ENCODE assay signal across 19 cellular contexts in the genomic region with DNA sequence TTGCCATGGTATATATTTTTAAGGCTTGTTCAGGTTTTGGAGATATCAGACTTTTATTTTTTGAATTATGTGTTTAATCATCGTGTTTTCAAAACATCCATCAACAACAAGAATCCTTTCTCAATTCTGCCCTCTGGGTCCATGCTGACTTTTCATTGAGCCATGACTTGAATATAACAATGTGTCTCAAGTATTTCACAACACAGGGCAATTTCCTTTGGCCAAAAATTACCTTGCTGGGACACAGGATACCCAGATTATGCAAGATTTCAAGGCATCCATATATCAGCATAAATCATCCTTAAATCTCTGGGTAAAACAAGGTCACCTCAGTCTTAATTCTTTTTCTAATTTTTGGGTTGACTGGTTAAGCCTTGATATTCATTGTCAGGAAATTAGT.
DNase-seq lines count a peak whose midpoint lies in the region; ATAC-seq and TF ChIP-seq lines count a peak whose summit lies in the region.
"Had no signal": no experiment of that assay in that cellular context is flagged by ENCODE, and none has a peak within 500 bp of the region (broad histone marks: within the 10 kb centered on the region; RNA-seq: fewer than 3 reads in every experiment).

No MANE protein-coding gene starts in this region.

- H3K9me3 ChIP-seq in gastrocnemius medialis: no peaks in the 10 kb centered on the region

- ATAC-seq in gastrocnemius medialis (peak; percentile 53 to 58), HG02798 (IDR thresholded peaks at IDR 0.05; ENCODE audit: poor library complexity, unreplicated experiment) (no peak), HG02759 (IDR thresholded peaks at IDR 0.05; ENCODE audit: unreplicated experiment) (no peak), GM19395 (IDR thresholded peaks at IDR 0.05; ENCODE audit: unreplicated experiment) (no peak)

- no peak overlapping the region for H3K4me3 ChIP-seq in epithelial cell of esophagus (ENCODE audit: low read length)
- H3K4me3 ChIP-seq in fibroblast of the aortic adventitia (ENCODE audit: low read depth, low read length): no peak overlapping the region
- no peak overlapping the region for H3K4me3 ChIP-seq in gastrocnemius medialis
- H3K4me3 ChIP-seq: SK-N-MC had no signal

- no peak overlapping the region for H3K27ac ChIP-seq in gastrocnemius medialis
- H3K27ac ChIP-seq: KMS-11, SK-N-MC had no signal

- DNase-seq in M059J (ENCODE audit: low read depth) (peak; percentile 33), epithelial cell of esophagus (ENCODE audit: low read depth) (peak; percentile 35), fibroblast of the aortic adventitia (ENCODE audit: low read depth) (peak; percentile 56), gastrocnemius medialis (no peak), GM19238 (ENCODE audit: insufficient read length, low spot score) (no peak)
- DNase-seq: DMS79, HCEC 1CT, NCI-H1048, NCI-H1436, NCI-H1930, NCI-H226, NCI-H524, NCI-H82, SHP77 had no signal

- H3K36me3 ChIP-seq in gastrocnemius medialis: no peaks in the 10 kb centered on the region

- H3K27me3 ChIP-seq in gastrocnemius medialis: no peaks in the 10 kb centered on the region

- in situ Hi-C loops in gastrocnemius medialis (cut with MboI; ENCODE audit: low sequenced_read_pairs in 4 of 4): no loop called here

- TF ChIP-seq POLR2A in gastrocnemius medialis (IDR thresholded peaks at IDR 0.05): no peak

- intact Hi-C loops in gastrocnemius medialis (cut with DNase I; ENCODE audit: low total_unique reads): no loop called here

- no peaks in the 10 kb centered on the region for H3K4me1 ChIP-seq in gastrocnemius medialis

- TF ChIP-seq CTCF in epithelial cell of esophagus (IDR thresholded peaks at IDR 0.05; ENCODE audit: insufficient read depth, low read depth, low read length, missing control alignments) (no peak), fibroblast of the aortic adventitia (IDR thresholded peaks at IDR 0.05; ENCODE audit: insufficient read depth, low read length) (no peak), gastrocnemius medialis (IDR thresholded peaks at IDR 0.05 in 4 of 5, conservative IDR thresholded peaks at IDR 0.05 in 1 of 5) (no peak)

Comparison
In these comparisons a context has a peak if more than half of its experiments do, and no peak if none do; other contexts are left out.
1. DNase-seq: peak in M059J (single experiment), epithelial cell of esophagus (single experiment) and fibroblast of the aortic adventitia (single experiment); none in gastrocnemius medialis (0 of 2) and GM19238 (single experiment).
2. ATAC-seq: peak in gastrocnemius medialis (2 of 2); none in HG02798 (single experiment), HG02759 (single experiment) and GM19395 (single experiment).